In genomic region chrX:97397371-97397770, GRCh38 we compare ENCODE assay signal across 14 cellular contexts.
A peak's percentile ranks its signal among the peaks of the same experiment; 100 is the strongest.
DNase-seq lines count a peak whose midpoint lies in the region; ATAC-seq and TF ChIP-seq lines count a peak whose summit lies in the region.
"Had no signal": no experiment of that assay in that cellular context is flagged by ENCODE, and none has a peak within 500 bp of the region (broad histone marks: within the 10 kb centered on the region; RNA-seq: fewer than 3 reads in every experiment).

No MANE protein-coding gene starts in this region.

- POLR2A ChIA-PET in T-cell (lab: Charles Lee) = interaction anchor here in 1 of 2 donors (0.7 kb wide), 1 partner anchor 1801 kb away, joined by 3 read pairs; no protein-coding TSS in a partner anchor

- H3K4me1 ChIP-seq in tibial artery = no peaks in the 10 kb centered on the region

- H3K36me3 Mint-ChIP-seq in stimulated activated naive CD8-positive, alpha-beta T cell treated with anti-CD3 and anti-CD28 coated beads, Interleukin-15, Interleukin-2, amounts not matched to agents 100 ng/mL and 50 ng/mL, for 24 hours (ENCODE audit: low read depth) = peaks cover 3% of the 10 kb centered on the region
- no peaks in the 10 kb centered on the region for H3K36me3 Mint-ChIP-seq in T-cell

- no peaks in the 10 kb centered on the region for H3K36me3 ChIP-seq in tibial artery

- H3K9me3 Mint-ChIP-seq in stimulated activated naive CD8-positive, alpha-beta T cell treated with anti-CD3 and anti-CD28 coated beads, Interleukin-15, Interleukin-2, amounts not matched to agents 100 ng/mL and 50 ng/mL, for 24 hours = no peaks in the 10 kb centered on the region
- no peaks in the 10 kb centered on the region for H3K9me3 Mint-ChIP-seq in T-cell

- no peaks in the 10 kb centered on the region for H3K27me3 Mint-ChIP-seq in stimulated activated naive CD8-positive, alpha-beta T cell treated with anti-CD3 and anti-CD28 coated beads, Interleukin-15, Interleukin-2, amounts not matched to agents 100 ng/mL and 50 ng/mL, for 24 hours
- peaks cover 0 to 3% of the 10 kb centered on the region in 2 donors for H3K27me3 Mint-ChIP-seq in T-cell

- no peak for DNase-seq in stimulated activated naive CD8-positive, alpha-beta T cell treated with anti-CD3 and anti-CD28 coated beads, Interleukin-15, Interleukin-2, amounts not matched to agents 100 U/mL and 50 U/mL, for 24 hours
- no peak for DNase-seq in T-cell
- peak; percentile 81 for DNase-seq in choroid plexus epithelial cell (ENCODE audit: low read depth)
- DNase-seq in NCI-H146 (lab: John Stamatoyannopoulos, UW) = no peak
- no peak for DNase-seq in KBM-7
- no peak for DNase-seq in SK-N-DZ (ENCODE audit: low spot score)
- no peak for DNase-seq in tibial artery
- DNase-seq: cerebellar nuclear complex, glutamatergic neuron, GOT3, kidney, NCI-H526 treated with DMSO at 0.1 percent for 48 hours, small intestine had no signal

- no peak overlapping the region for H3K4me3 Mint-ChIP-seq in stimulated activated naive CD8-positive, alpha-beta T cell treated with anti-CD3 and anti-CD28 coated beads, Interleukin-15, Interleukin-2, amounts not matched to agents 100 ng/mL and 50 ng/mL, for 24 hours
- H3K4me3 Mint-ChIP-seq in T-cell = no peak overlapping the region

- H3K4me3 ChIP-seq in choroid plexus epithelial cell (ENCODE audit: low read depth, low read length) = no peak overlapping the region
- no peak overlapping the region for H3K4me3 ChIP-seq in tibial artery

- in situ Hi-C loops in KBM-7 (cut with MboI; ENCODE audit: low pct_unique_long_range_greater_than_20kb, low sequenced_read_pairs) = no loop called here

- CTCF ChIA-PET in T-cell (lab: Charles Lee) = interaction anchor here in 1 of 2 donors (0.6 kb wide), 1 partner anchor 61 kb away, joined by 5 read pairs; no protein-coding TSS in a partner anchor

- H3K4me1 Mint-ChIP-seq in stimulated activated naive CD8-positive, alpha-beta T cell treated with anti-CD3 and anti-CD28 coated beads, Interleukin-15, Interleukin-2, amounts not matched to agents 100 ng/mL and 50 ng/mL, for 24 hours (ENCODE audit: low read depth) = peaks cover 43% of the 10 kb centered on the region
- peaks cover 21 to 34% (median 21%) of the 10 kb centered on the region in 3 donors for H3K4me1 Mint-ChIP-seq in T-cell

- no peaks in the 10 kb centered on the region for H3K27me3 ChIP-seq in tibial artery

- intact Hi-C loops in tibial artery (cut with DNase I; ENCODE audit: low total_unique reads) = no loop called here

- no peak for ATAC-seq in stimulated activated naive CD8-positive, alpha-beta T cell treated with anti-CD3 and anti-CD28 coated beads, Interleukin-15, Interleukin-2, amounts not matched to agents 100 U/mL and 50 U/mL, for 24 hours
- ATAC-seq in T-cell (replicated peaks in 1 of 4) = no peak

- peak overlapping the region; percentile 88 for H3K27ac Mint-ChIP-seq in stimulated activated naive CD8-positive, alpha-beta T cell treated with anti-CD3 and anti-CD28 coated beads, Interleukin-15, Interleukin-2, amounts not matched to agents 100 ng/mL and 50 ng/mL, for 24 hours
- peak overlapping the region; percentile 3 to 36 for H3K27ac Mint-ChIP-seq in T-cell

- H3K9me3 ChIP-seq in tibial artery = no peaks in the 10 kb centered on the region

- no peak overlapping the region for H3K27ac ChIP-seq in tibial artery

- no peak for TF ChIP-seq CTCF in choroid plexus epithelial cell (conservative IDR thresholded peaks at IDR 0.05; ENCODE audit: low read depth, low read length)
- no peak for TF ChIP-seq CTCF in tibial artery (IDR thresholded peaks at IDR 0.05)
